11 cellular contexts compared by ENCODE assay signal in the genomic region with DNA sequence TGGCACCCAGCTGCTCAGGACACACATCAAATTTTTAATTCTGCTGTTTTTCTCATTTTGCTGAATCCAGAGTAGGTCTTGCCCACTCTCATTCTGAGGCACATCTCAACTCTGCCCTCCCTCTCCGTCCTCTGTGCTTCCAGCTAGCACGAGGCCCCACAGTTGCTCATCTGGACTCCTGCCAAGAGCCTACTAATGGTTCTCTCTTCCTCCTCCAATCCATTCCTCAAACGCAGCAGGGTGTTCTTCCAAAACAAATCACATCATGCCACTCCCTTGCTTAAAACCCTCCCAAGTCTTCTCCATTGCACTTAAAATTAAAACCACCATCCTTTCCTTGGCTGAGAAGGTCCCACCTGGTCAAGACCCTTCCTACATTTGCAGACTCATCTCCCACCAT.
DNase-seq lines count a peak whose midpoint lies in the region; ATAC-seq lines count a peak whose summit lies in the region.
"Had no signal": no experiment of that assay in that cellular context is flagged by ENCODE, and none has a peak within 500 bp of the region (broad histone marks: within the 10 kb centered on the region; RNA-seq: fewer than 3 reads in every experiment).

No MANE protein-coding gene starts in this region.

- DNase-seq in NCI-H2107 treated with DMSO at 0.1 percent for 48 hours (lab: John Stamatoyannopoulos, UW; ENCODE audit: unreplicated experiment): peak; percentile 11
- no peak for DNase-seq in NCI-H2107 (lab: John Stamatoyannopoulos, UW)
- DNase-seq in NCI-H2227 (lab: John Stamatoyannopoulos, UW; ENCODE audit: unreplicated experiment): peak; percentile 84
- peak; percentile 33 for DNase-seq in fibroblast of the conjunctiva (ENCODE audit: low read depth)
- DNase-seq in superior temporal gyrus (ENCODE audit: extremely low spot score): peak; percentile 41
- DNase-seq in stimulated activated CD4-positive, alpha-beta T cell treated with anti-CD3 and anti-CD28 coated beads, Interleukin-4, amount 100 ng/mL, for 4 hours: no peak
- DNase-seq: activated naive CD4-positive, alpha-beta T cell treated with anti-CD3 and anti-CD28 coated beads, Interleukin-2, amount 10 ng/mL, durations not matched to agents 7 days and 5 days; natural killer cell; SK-N-SH had no signal

- no peak for ATAC-seq in GM18861 (IDR thresholded peaks at IDR 0.05; ENCODE audit: unreplicated experiment)
- no peak for ATAC-seq in GM18858 (IDR thresholded peaks at IDR 0.05; ENCODE audit: unreplicated experiment)
- ATAC-seq: natural killer cell had no signal

Comparison
In these comparisons a context has a peak if more than half of its experiments do, and no peak if none do; other contexts are left out.
1. DNase-seq: peak in NCI-H2107 treated with DMSO at 0.1 percent for 48 hours (single experiment), NCI-H2227 (single experiment), fibroblast of the conjunctiva (single experiment) and superior temporal gyrus (single experiment); none in NCI-H2107 (single experiment) and stimulated activated CD4-positive, alpha-beta T cell treated with anti-CD3 and anti-CD28 coated beads, Interleukin-4, amount 100 ng/mL, for 4 hours (0 of 2).